22 cellular contexts compared by ENCODE assay signal in the genomic region with DNA sequence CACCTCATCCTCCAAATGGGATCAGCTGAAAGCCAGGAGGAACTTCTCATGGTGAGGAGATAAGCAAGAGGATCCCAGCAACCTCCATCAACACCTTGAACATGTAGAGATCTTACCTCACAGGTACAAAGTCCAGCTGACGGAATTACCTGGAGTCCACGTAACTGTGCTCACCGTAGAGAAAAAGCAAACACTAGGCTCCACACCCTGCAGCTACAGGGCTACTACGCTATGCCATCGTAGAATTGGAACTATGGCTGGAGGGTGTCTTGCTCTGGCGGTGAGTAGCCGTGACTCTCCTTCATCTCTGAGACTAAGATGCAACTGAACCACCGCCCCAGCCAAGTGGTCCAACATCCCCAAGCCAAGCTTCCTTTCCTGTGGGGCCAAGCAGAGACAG. TPM values are rescaled to one million over a fixed set of nuclear protein-coding genes. Genes with fewer than 3 reads are reported as not detected.
DNase-seq lines count a peak whose midpoint lies in the region; ATAC-seq and TF ChIP-seq lines count a peak whose summit lies in the region.
"Had no signal": no experiment of that assay in that cellular context is flagged by ENCODE, and none has a peak within 500 bp of the region (broad histone marks: within the 10 kb centered on the region; RNA-seq: fewer than 3 reads in every experiment).

No MANE protein-coding gene starts in this region.

- no peak for TF ChIP-seq POLR2A in IMR-90 (IDR thresholded peaks at IDR 0.05; ENCODE audit: low read depth, low read length)

- no peak for TF ChIP-seq CTCF in 22Rv1 (IDR thresholded peaks at IDR 0.05)
- no peak for TF ChIP-seq CTCF in IMR-90 (conservative IDR thresholded peaks at IDR 0.05; ENCODE audit: low read depth, low read length)
- TF ChIP-seq CTCF in hepatocyte (IDR thresholded peaks at IDR 0.05; ENCODE audit: poor library complexity), result no peak

- H3K27me3 ChIP-seq in IMR-90 (ENCODE audit: control insufficient read depth, insufficient read depth, low read length) (no peaks in the 10 kb centered on the region), hepatocyte (no peaks in the 10 kb centered on the region)
- H3K27me3 ChIP-seq: SJCRH30 had no signal

- H3K79me1 ChIP-seq in IMR-90 (ENCODE audit: low read depth in 1 of 2, low read length in 2 of 2), result peaks cover 25 to 26% of the 10 kb centered on the region in 2 experiments

- dilution Hi-C loops in IMR-90 (cut with HindIII; ENCODE audit: low sequenced_read_pairs, unreplicated experiment), result no loop called here

- no peak overlapping the region for H4K5ac ChIP-seq in IMR-90 (ENCODE audit: low read depth, low read length)

- H3K4me3 ChIP-seq in IMR-90 (ENCODE audit: insufficient read depth, low read depth, low read length), result no peak overlapping the region
- H3K4me3 ChIP-seq in hepatocyte, result no peak overlapping the region
- H3K4me3 ChIP-seq: SJCRH30 had no signal

- intact Hi-C loops in IMR-90 (cut with micrococcal nuclease), result no loop called here

- H2AFZ ChIP-seq in IMR-90 (replicated peaks; ENCODE audit: low read length, poor library complexity) (peak overlapping the region; percentile 35), hepatocyte (no peak overlapping the region)

- H3K18ac ChIP-seq in IMR-90 (ENCODE audit: low read depth, low read length), result no peak overlapping the region

- peaks cover 16% of the 10 kb centered on the region for H3K4me1 Mint-ChIP-seq in activated naive CD8-positive, alpha-beta T cell treated with anti-CD3 and anti-CD28 coated beads, Interleukin-2, amount 50 U/mL, for 24 hours
- H3K4me1 Mint-ChIP-seq: IgD-negative memory B cell had no signal

- H2AK9ac ChIP-seq in IMR-90 (replicated peaks; ENCODE audit: low read depth, low read length, poor library complexity), result no peak overlapping the region

- peaks cover 37% of the 10 kb centered on the region for H3K36me3 Mint-ChIP-seq in activated naive CD8-positive, alpha-beta T cell treated with anti-CD3 and anti-CD28 coated beads, Interleukin-2, amount 50 U/mL, for 24 hours (ENCODE audit: low read depth)
- H3K36me3 Mint-ChIP-seq: IgD-negative memory B cell had no signal

- H3K14ac ChIP-seq in IMR-90 (replicated peaks; ENCODE audit: low read depth, low read length), result no peak overlapping the region

- H4K20me1 ChIP-seq in IMR-90 (ENCODE audit: insufficient read depth, low read length) (peaks cover 10% of the 10 kb centered on the region; the same call in 1 of the 2 replicates), hepatocyte (ENCODE audit: insufficient read depth, poor library complexity, severe bottlenecking) (no peaks in the 10 kb centered on the region)

- no peak overlapping the region for H3K4me2 ChIP-seq in IMR-90 (ENCODE audit: low read depth, low read length)
- H3K4me2 ChIP-seq in hepatocyte, result peak overlapping the region; percentile 55

- H3K4me1 ChIP-seq in IMR-90 (ENCODE audit: control insufficient read depth, insufficient read depth, low read length), result no peaks in the 10 kb centered on the region
- peaks cover 5% of the 10 kb centered on the region for H3K4me1 ChIP-seq in hepatocyte (ENCODE audit: insufficient read depth)
- H3K4me1 ChIP-seq: SJCRH30 had no signal

- BruUV-seq in IMR-90 (replicated peaks; lab: Mats Ljungman, UMichigan), result no TSS peak

- H2AK5ac ChIP-seq in IMR-90 (ENCODE audit: low read depth, low read length), result no peak overlapping the region

- DNase-seq in IMR-90 (no peak), hepatocyte (ENCODE audit: low spot score) (peak; percentile 75), mucosa of gallbladder (ENCODE audit: low spot score) (peak; percentile 73), SHP77 (lab: John Stamatoyannopoulos, UW) (no peak), activated gamma-delta T cell (lab: John Stamatoyannopoulos, UW) (no peak)
- no peak for DNase-seq in activated naive CD8-positive, alpha-beta T cell treated with anti-CD3 and anti-CD28 coated beads, Interleukin-2, amount 50 U/mL, for 24 hours
- DNase-seq in stimulated activated CD4-positive, alpha-beta T cell treated with anti-CD3 and anti-CD28 coated beads, Interleukin-4, amount 100 ng/mL, for 24 hours, result no peak
- DNase-seq: 8988T; CD8-positive, alpha-beta memory T cell; MV-4-11; NCI-H1105 treated with DMSO at 0.1 percent for 48 hours; NCI-H2029 treated with DMSO at 0.1 percent for 48 hours; NCI-H2171; NCI-H345; NCI-H524; NCI-H774; NK-92 treated with Interleukin-12 subunit alpha and Interleukin-12 subunit beta, amount 100 ng/mL, for 24 hours; SJCRH30 had no signal

- H3K27ac Mint-ChIP-seq in activated naive CD8-positive, alpha-beta T cell treated with anti-CD3 and anti-CD28 coated beads, Interleukin-2, amount 50 U/mL, for 24 hours, result no peak overlapping the region
- H3K27ac Mint-ChIP-seq: IgD-negative memory B cell had no signal

- no peak overlapping the region for H2BK15ac ChIP-seq in IMR-90 (ENCODE audit: low read depth, low read length)

- H3K27ac ChIP-seq in 22Rv1 (peak overlapping the region; percentile 37), IMR-90 (ENCODE audit: insufficient read depth, low read length) (no peak overlapping the region), hepatocyte (peak overlapping the region; percentile 91)
- H3K27ac ChIP-seq: C4-2B, HL-60, SJCRH30 had no signal

- no peak overlapping the region for H4K8ac ChIP-seq in IMR-90 (ENCODE audit: low read depth in 2 of 2, low read length in 2 of 2)

- peaks cover 6% of the 10 kb centered on the region; the same call in 1 of the 2 replicates for H3K9me1 ChIP-seq in IMR-90 (ENCODE audit: insufficient read depth, low read length)

- no peak overlapping the region for H2BK120ac ChIP-seq in IMR-90 (ENCODE audit: low read depth, low read length)

- CTCF ChIA-PET in IMR-90 (lab: Yijun Ruan, JAX), result no interaction called here

- no peak for ATAC-seq in IMR-90 (ENCODE audit: low read depth)
- no peak for ATAC-seq in activated naive CD8-positive, alpha-beta T cell treated with anti-CD3 and anti-CD28 coated beads, Interleukin-2, amount 50 U/mL, for 24 hours

- H3K9me3 Mint-ChIP-seq in activated naive CD8-positive, alpha-beta T cell treated with anti-CD3 and anti-CD28 coated beads, Interleukin-2, amount 50 U/mL, for 24 hours, result peaks cover 34% of the 10 kb centered on the region

- H3K79me2 ChIP-seq in hepatocyte, result peaks cover 35% of the 10 kb centered on the region

- no peak overlapping the region for H2BK5ac ChIP-seq in IMR-90 (ENCODE audit: low read depth, low read length, poor library complexity, severe bottlenecking)

- H3K4ac ChIP-seq in IMR-90 (ENCODE audit: low read depth, low read length), result no peak overlapping the region

- POLR2A ChIA-PET in IMR-90 (lab: Charles Lee; ENCODE audit: unreplicated experiment), result no interaction called here

- H3K36me3 ChIP-seq in IMR-90 (ENCODE audit: control insufficient read depth, insufficient read depth, low read length) (no peaks in the 10 kb centered on the region; the same call in 1 of the 2 replicates), hepatocyte (replicated peaks; ENCODE audit: insufficient read depth, low read depth) (no peaks in the 10 kb centered on the region)
- H3K36me3 ChIP-seq: SJCRH30 had no signal

- no CpG with 5 or more reads among the region's 8 CpGs for WGBS in IMR-90 (ENCODE audit: extremely low coverage in 2 of 2, insufficient read length in 1 of 2), 2 experiments
- 64% methylated on average over 8 of the region's 8 CpGs for WGBS in hepatocyte (ENCODE audit: low lambda C conversion rate, missing lambda C conversion rate)

- H3K4me3 Mint-ChIP-seq in activated naive CD8-positive, alpha-beta T cell treated with anti-CD3 and anti-CD28 coated beads, Interleukin-2, amount 50 U/mL, for 24 hours, result no peak overlapping the region
- H3K4me3 Mint-ChIP-seq: CD8-positive, alpha-beta memory T cell; IgD-negative memory B cell had no signal

- H3K9me2 ChIP-seq in hepatocyte (replicated peaks; ENCODE audit: insufficient read depth), result no peaks in the 10 kb centered on the region

- no peaks in the 10 kb centered on the region for H3K27me3 Mint-ChIP-seq in activated naive CD8-positive, alpha-beta T cell treated with anti-CD3 and anti-CD28 coated beads, Interleukin-2, amount 50 U/mL, for 24 hours
- H3K27me3 Mint-ChIP-seq: IgD-negative memory B cell had no signal

- in situ Hi-C loops in IMR-90 (cut with MboI; ENCODE audit: low sequenced_read_pairs), result no loop called here

- H3K56ac ChIP-seq in IMR-90 (ENCODE audit: extremely low read depth, insufficient read depth, low read length), result no peak overlapping the region

- no peak overlapping the region for H3K23ac ChIP-seq in IMR-90 (ENCODE audit: low read depth, low read length)

- TF ChIP-seq RAD21 in IMR-90 (IDR thresholded peaks at IDR 0.05; ENCODE audit: low read length), result no peak

- H3K9me3 ChIP-seq in IMR-90 (ENCODE audit: control insufficient read depth, insufficient read depth, low read length) (no peaks in the 10 kb centered on the region), hepatocyte (ENCODE audit: low read depth) (no peaks in the 10 kb centered on the region)
- H3K9me3 ChIP-seq: SJCRH30 had no signal

- H3K9ac ChIP-seq in IMR-90 (ENCODE audit: low read depth, low read length), result no peak overlapping the region

- no peak overlapping the region for H4K91ac ChIP-seq in IMR-90 (ENCODE audit: insufficient read depth, low read depth, low read length)

- no peak overlapping the region for H2BK20ac ChIP-seq in IMR-90 (ENCODE audit: low read depth, low read length)

TF ChIP-seq in IMR-90, 13 proteins besides CTCF, POLR2A, EP300 and RAD21 (continues in another document):
- TF ChIP-seq CEBPB (IDR thresholded peaks at IDR 0.05; ENCODE audit: low read depth, low read length) (no peak), MXI1 (IDR thresholded peaks at IDR 0.05; ENCODE audit: borderline replicate concordance, low read depth, low read length) (no peak), BHLHE40 (IDR thresholded peaks at IDR 0.05; ENCODE audit: low read depth, low read length) (no peak)
- TF ChIP-seq, protein P1, sequence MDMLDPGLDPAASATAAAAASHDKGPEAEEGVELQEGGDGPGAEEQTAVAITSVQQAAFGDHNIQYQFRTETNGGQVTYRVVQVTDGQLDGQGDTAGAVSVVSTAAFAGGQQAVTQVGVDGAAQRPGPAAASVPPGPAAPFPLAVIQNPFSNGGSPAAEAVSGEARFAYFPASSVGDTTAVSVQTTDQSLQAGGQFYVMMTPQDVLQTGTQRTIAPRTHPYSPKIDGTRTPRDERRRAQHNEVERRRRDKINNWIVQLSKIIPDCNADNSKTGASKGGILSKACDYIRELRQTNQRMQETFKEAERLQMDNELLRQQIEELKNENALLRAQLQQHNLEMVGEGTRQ (IDR thresholded peaks at IDR 0.05; ENCODE audit: low read depth, low read length), result no peak

RNA-seq across cellular contexts. Expression of a gene that starts 50.5 kb away (rescaled TPM):
- total RNA-seq in IMR-90 (2012; rRNA removed) (5.9 and 9.7 TPM in 2 replicates), hepatocyte (27.7 and 34.6 TPM in 2 replicates), mucosa of gallbladder (17.6 TPM)
- polyA plus RNA-seq in IMR-90 (2012; rRNA removed) (7.8 and 9.9 TPM in 2 replicates), hepatocyte (25.3 and 29.1 TPM in 2 replicates)
- 4.3 and 5.4 TPM in 2 replicates for polyA plus RNA-seq in IMR-90 (2012; cell fraction: cytosol; rRNA removed)
- polyA plus RNA-seq in IMR-90 (2012; cell fraction: nucleus; rRNA removed; ENCODE audit: low replicate concordance), result 9.8 and 14.5 TPM in 2 replicates

RNA-seq across cellular contexts. Expression of a gene that starts 55.9 kb away (rescaled TPM):
- total RNA-seq in IMR-90 (2012; rRNA removed), result 3.0 and 3.3 TPM in 2 replicates
- 2.6 and 3.8 TPM in 2 replicates for polyA plus RNA-seq in IMR-90 (2012; rRNA removed)
- polyA plus RNA-seq in IMR-90 (2012; cell fraction: cytosol; rRNA removed), result 0.56 and 1.6 TPM in 2 replicates
- polyA plus RNA-seq in IMR-90 (2012; cell fraction: nucleus; rRNA removed; ENCODE audit: low replicate concordance), result 2.3 and 12.8 TPM in 2 replicates
- total RNA-seq in hepatocyte, result 16.4 and 20.6 TPM in 2 replicates
- 16.7 and 18.6 TPM in 2 replicates for polyA plus RNA-seq in hepatocyte
- total RNA-seq in mucosa of gallbladder, result 24.8 TPM

Comparison
In these comparisons a context has a peak if more than half of its experiments do, and no peak if none do; other contexts are left out.
1. DNase-seq: peak in hepatocyte (single experiment) and mucosa of gallbladder (single experiment); none in IMR-90 (single experiment), activated naive CD8-positive, alpha-beta T cell treated with anti-CD3 and anti-CD28 coated beads, Interleukin-2, amount 50 U/mL, for 24 hours (single experiment), SHP77 (0 of 2), stimulated activated CD4-positive, alpha-beta T cell treated with anti-CD3 and anti-CD28 coated beads, Interleukin-4, amount 100 ng/mL, for 24 hours (single experiment) and activated gamma-delta T cell (single experiment).